ENCODE assay signal across 22 cellular contexts in the genomic region with DNA sequence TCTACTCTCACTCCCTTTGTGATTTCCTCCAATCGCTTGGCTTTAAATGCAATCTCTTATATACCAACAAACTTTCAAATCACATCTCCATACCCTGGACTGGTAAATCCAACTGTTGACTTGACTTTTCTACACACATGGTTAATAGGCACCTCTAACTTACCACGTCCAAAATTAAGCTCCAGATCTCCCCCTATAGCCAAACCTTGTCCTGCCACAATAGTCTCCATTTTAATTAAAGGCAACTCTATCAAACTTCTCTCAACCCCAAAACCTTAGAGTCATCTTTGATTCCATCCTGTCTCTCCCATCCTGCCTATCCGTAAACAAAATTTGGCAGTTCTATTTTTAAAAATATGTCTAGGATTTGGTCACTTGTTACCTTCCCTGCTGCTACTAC.
"Had no signal": no experiment of that assay in that cellular context is flagged by ENCODE, and none has a peak within 500 bp of the region (broad histone marks: within the 10 kb centered on the region; RNA-seq: fewer than 3 reads in every experiment).

No MANE protein-coding gene starts in this region.

- H3K36me3 ChIP-seq: lower lobe of right lung, prostate gland, right atrium auricular region, stomach, thyroid gland had no signal

- H3K27me3 ChIP-seq: right atrium auricular region, stomach, thyroid gland had no signal

- H3K4me1 ChIP-seq: prostate gland, right atrium auricular region, stomach, thyroid gland had no signal

- H3K27ac ChIP-seq: lower lobe of right lung, prostate gland, right atrium auricular region, stomach, thyroid gland had no signal

- H3K36me3 Mint-ChIP-seq: naive thymus-derived CD8-positive, alpha-beta T cell; stimulated activated effector memory CD8-positive, alpha-beta T cell treated with anti-CD3 and anti-CD28 coated beads, Interleukin-12 subunit alpha, Interleukin-12 subunit beta, amount 100 ng/mL, for 72 hours; type B pancreatic cell had no signal

- H3K4me3 Mint-ChIP-seq: effector memory CD8-positive, alpha-beta T cell; immature natural killer cell; naive thymus-derived CD8-positive, alpha-beta T cell; nephron progenitor cell; stimulated activated effector memory CD8-positive, alpha-beta T cell treated with anti-CD3 and anti-CD28 coated beads, Interleukin-12 subunit alpha, Interleukin-12 subunit beta, amount 100 ng/mL, for 72 hours; type B pancreatic cell had no signal

- H3K4me1 Mint-ChIP-seq: nephron progenitor cell; stimulated activated effector memory CD8-positive, alpha-beta T cell treated with anti-CD3 and anti-CD28 coated beads, Interleukin-12 subunit alpha, Interleukin-12 subunit beta, amount 100 ng/mL, for 72 hours had no signal

- H3K4me2 ChIP-seq: smooth muscle cell had no signal

- H3K27me3 Mint-ChIP-seq: effector memory CD8-positive, alpha-beta T cell; type B pancreatic cell had no signal

- H3K27ac Mint-ChIP-seq: effector memory CD8-positive, alpha-beta T cell; immature natural killer cell; naive thymus-derived CD8-positive, alpha-beta T cell; nephron progenitor cell; stimulated activated effector memory CD8-positive, alpha-beta T cell treated with anti-CD3 and anti-CD28 coated beads, Interleukin-12 subunit alpha, Interleukin-12 subunit beta, amount 100 ng/mL, for 72 hours; type B pancreatic cell had no signal

- H3K4me3 ChIP-seq: lower lobe of right lung, prostate gland, right atrium auricular region, smooth muscle cell, stomach, thyroid gland had no signal

- DNase-seq: cortex of kidney; effector memory CD8-positive, alpha-beta T cell; hypothalamus; immature natural killer cell; kidney glomerular epithelial cell; left ventricle myocardium superior; lower lobe of right lung; naive thymus-derived CD8-positive, alpha-beta T cell; nephron progenitor cell; nucleus accumbens; stimulated activated CD4-positive, alpha-beta T cell treated with anti-CD3 and anti-CD28 coated beads, Interleukin-12 subunit alpha, Interleukin-12 subunit beta, amount 100 ng/mL, for 4 hours; stimulated activated CD4-positive, alpha-beta T cell treated with anti-CD3 and anti-CD28 coated beads, Interleukin-1b, Interleukin-23, amount 100 ng/mL, for 48 hours; stimulated activated CD4-positive, alpha-beta T cell treated with anti-CD3 and anti-CD28 coated beads, Interleukin-4, amount 100 ng/mL, for 24 hours; stimulated activated naive CD4-positive, alpha-beta T cell treated with Interleukin-2 at 50 U/mL for 16 hours; stomach; thyroid gland had no signal

- ATAC-seq: effector memory CD8-positive, alpha-beta T cell; left ventricle myocardium superior; lower lobe of right lung; naive thymus-derived CD8-positive, alpha-beta T cell; sciatic nerve; stimulated activated effector memory CD8-positive, alpha-beta T cell treated with anti-CD3 and anti-CD28 coated beads, Interleukin-12 subunit alpha, Interleukin-12 subunit beta, amount 100 ng/mL, for 72 hours had no signal

- H3K9me3 ChIP-seq: prostate gland, thyroid gland had no signal
